ENCODE assay signal across 1 cellular context in the genomic region with DNA sequence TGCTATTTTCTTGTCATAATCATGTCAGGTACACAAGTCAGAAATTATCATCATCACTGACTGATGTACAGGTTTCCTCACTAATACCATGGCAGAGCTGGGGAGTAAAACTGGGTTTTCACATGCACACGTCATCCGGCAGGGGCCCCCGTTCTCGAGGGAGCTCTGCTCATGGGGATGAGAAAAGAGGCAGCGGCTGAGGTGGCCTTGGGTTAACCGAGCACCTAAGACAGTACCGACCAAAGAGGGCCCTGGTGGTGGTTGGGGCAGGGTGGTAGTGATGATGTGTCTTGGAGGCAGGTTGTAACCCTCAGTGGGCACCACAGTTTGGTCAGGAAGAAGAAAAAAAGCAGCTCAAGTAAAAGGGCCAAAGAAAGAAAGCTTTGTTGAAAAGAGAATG.
TF ChIP-seq lines count a peak whose summit lies in the region.

No MANE protein-coding gene starts in this region.

TF ChIP-seq in HepG2, 621 proteins besides CTCF, POLR2A, EP300 and RAD21:
- TF ChIP-seq ZNF367 (CRISPR knock-in tag; IDR thresholded peaks at IDR 0.05; ENCODE audit: borderline replicate concordance) (no peak), ZNF34 (CRISPR knock-in tag; IDR thresholded peaks at IDR 0.05; ENCODE audit: borderline replicate concordance) (no peak), ZNF749 (CRISPR knock-in tag; IDR thresholded peaks at IDR 0.05; ENCODE audit: borderline replicate concordance) (no peak), ZNF776 (CRISPR knock-in tag; IDR thresholded peaks at IDR 0.05) (no peak), CREB1 (IDR thresholded peaks at IDR 0.05) (peak; percentile 10; the same call in 1 of the 2 replicates), CREB1 (CRISPR knock-in tag; IDR thresholded peaks at IDR 0.05) (no peak)
- TF ChIP-seq, protein P1, sequence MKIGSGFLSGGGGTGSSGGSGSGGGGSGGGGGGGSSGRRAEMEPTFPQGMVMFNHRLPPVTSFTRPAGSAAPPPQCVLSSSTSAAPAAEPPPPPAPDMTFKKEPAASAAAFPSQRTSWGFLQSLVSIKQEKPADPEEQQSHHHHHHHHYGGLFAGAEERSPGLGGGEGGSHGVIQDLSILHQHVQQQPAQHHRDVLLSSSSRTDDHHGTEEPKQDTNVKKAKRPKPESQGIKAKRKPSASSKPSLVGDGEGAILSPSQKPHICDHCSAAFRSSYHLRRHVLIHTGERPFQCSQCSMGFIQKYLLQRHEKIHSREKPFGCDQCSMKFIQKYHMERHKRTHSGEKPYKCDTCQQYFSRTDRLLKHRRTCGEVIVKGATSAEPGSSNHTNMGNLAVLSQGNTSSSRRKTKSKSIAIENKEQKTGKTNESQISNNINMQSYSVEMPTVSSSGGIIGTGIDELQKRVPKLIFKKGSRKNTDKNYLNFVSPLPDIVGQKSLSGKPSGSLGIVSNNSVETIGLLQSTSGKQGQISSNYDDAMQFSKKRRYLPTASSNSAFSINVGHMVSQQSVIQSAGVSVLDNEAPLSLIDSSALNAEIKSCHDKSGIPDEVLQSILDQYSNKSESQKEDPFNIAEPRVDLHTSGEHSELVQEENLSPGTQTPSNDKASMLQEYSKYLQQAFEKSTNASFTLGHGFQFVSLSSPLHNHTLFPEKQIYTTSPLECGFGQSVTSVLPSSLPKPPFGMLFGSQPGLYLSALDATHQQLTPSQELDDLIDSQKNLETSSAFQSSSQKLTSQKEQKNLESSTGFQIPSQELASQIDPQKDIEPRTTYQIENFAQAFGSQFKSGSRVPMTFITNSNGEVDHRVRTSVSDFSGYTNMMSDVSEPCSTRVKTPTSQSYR (CRISPR knock-in tag; IDR thresholded peaks at IDR 0.05; ENCODE audit: borderline replicate concordance): no peak
